8 cellular contexts compared by ENCODE assay signal in genomic region chr1:23344987-23345472, GRCh38. TPM values are rescaled to one million over a fixed set of nuclear protein-coding genes. Genes with fewer than 3 reads are reported as not detected.
DNase-seq lines count a peak whose midpoint lies in the region; ATAC-seq and TF ChIP-seq lines count a peak whose summit lies in the region.

No MANE protein-coding gene starts in this region.

- H3K4me3 ChIP-seq in epithelial cell of esophagus (ENCODE audit: low read length) (peak overlapping the region; percentile 80), osteoblast (ENCODE audit: insufficient read depth, low read length) (peak overlapping the region; percentile 78)

- TF ChIP-seq CTCF in epithelial cell of esophagus (IDR thresholded peaks at IDR 0.05; ENCODE audit: insufficient read depth, low read depth, low read length, missing control alignments), result no peak
- no peak for TF ChIP-seq CTCF in osteoblast (IDR thresholded peaks at IDR 0.05; ENCODE audit: extremely low read depth, low read depth, low read length)

- H3K4me1 Mint-ChIP-seq in T-helper 2 cell treated with Interferon-gamma antibody and Interleukin-4, amounts not matched to agents 5 μg/mL and 100 μg/mL, for 36 hours (ENCODE audit: low read depth), result peaks cover 40% of the 10 kb centered on the region

- peak overlapping the region; percentile 97 for H3K27ac Mint-ChIP-seq in T-helper 2 cell treated with Interferon-gamma antibody and Interleukin-4, amounts not matched to agents 5 μg/mL and 100 μg/mL, for 36 hours

- no peak for DNase-seq in T-helper 2 cell treated with Interferon-gamma antibody and Interleukin-4, amounts not matched to agents 5 μg/mL and 100 μg/mL, for 36 hours (ENCODE audit: low spot score)
- no peak for DNase-seq in T-helper 2 cell
- DNase-seq in RPMI7951 (ENCODE audit: low read depth), result peak; percentile 54
- no peak for DNase-seq in epithelial cell of esophagus (ENCODE audit: low read depth)
- DNase-seq in osteoblast (ENCODE audit: insufficient read length, low spot score, missing footprints), result peak; percentile 76
- no peak for DNase-seq in HPDE6-E6E7 (ENCODE audit: extremely low spot score)
- no peak for DNase-seq in AG20443 (ENCODE audit: low spot score)

- H4K20me1 ChIP-seq in osteoblast (ENCODE audit: insufficient read depth, low read length), result peaks cover 32% of the 10 kb centered on the region

- H2AFZ ChIP-seq in osteoblast (ENCODE audit: low read length), result peak overlapping the region; percentile 90

- H3K27me3 Mint-ChIP-seq in T-helper 2 cell treated with Interferon-gamma antibody and Interleukin-4, amounts not matched to agents 5 μg/mL and 100 μg/mL, for 36 hours (ENCODE audit: low read depth), result no peaks in the 10 kb centered on the region

- H3K79me2 ChIP-seq in osteoblast (ENCODE audit: insufficient read depth, low read length), result peaks cover 38% of the 10 kb centered on the region

- peak overlapping the region; percentile 72 for H3K4me2 ChIP-seq in osteoblast (ENCODE audit: insufficient read depth, low read length)

- no peaks in the 10 kb centered on the region for H3K27me3 ChIP-seq in osteoblast (ENCODE audit: insufficient read depth, low read length)

- no peaks in the 10 kb centered on the region for H3K9me3 Mint-ChIP-seq in T-helper 2 cell treated with Interferon-gamma antibody and Interleukin-4, amounts not matched to agents 5 μg/mL and 100 μg/mL, for 36 hours

- no peaks in the 10 kb centered on the region for H3K36me3 ChIP-seq in osteoblast (ENCODE audit: insufficient read depth, low read length)

- peaks cover 22% of the 10 kb centered on the region for H3K4me1 ChIP-seq in osteoblast (ENCODE audit: insufficient read depth, low read length)

- peaks cover 20% of the 10 kb centered on the region for H3K36me3 Mint-ChIP-seq in T-helper 2 cell treated with Interferon-gamma antibody and Interleukin-4, amounts not matched to agents 5 μg/mL and 100 μg/mL, for 36 hours (ENCODE audit: low read depth)

- no peak for ATAC-seq in GM19023 (IDR thresholded peaks at IDR 0.05; ENCODE audit: unreplicated experiment)

- H3K9me3 ChIP-seq in osteoblast (ENCODE audit: low read depth, low read length), result no peaks in the 10 kb centered on the region

- H3K27ac ChIP-seq in osteoblast (ENCODE audit: low read depth, low read length), result peak overlapping the region; percentile 93

- H3K4me3 Mint-ChIP-seq in T-helper 2 cell treated with Interferon-gamma antibody and Interleukin-4, amounts not matched to agents 5 μg/mL and 100 μg/mL, for 36 hours, result peak overlapping the region; percentile 91

RNA-seq across cellular contexts. Expression of gene HNRNPR, which starts 0.9 kb away (rescaled TPM):
- 136 and 142 TPM in 2 replicates for total RNA-seq in RPMI7951 (2014; rRNA removed; shearing (Covaris generic))
- total RNA-seq in osteoblast, result 69.5 and 70.6 TPM in 2 replicates

RNA-seq across cellular contexts. Expression of gene ZNF436, which starts 24.6 kb away (rescaled TPM):
- total RNA-seq in RPMI7951 (2014; rRNA removed; shearing (Covaris generic)), result 15.7 and 21.1 TPM in 2 replicates
- total RNA-seq in osteoblast, result 32.4 and 32.9 TPM in 2 replicates

Comparison
In these comparisons a context has a peak if more than half of its experiments do, and no peak if none do; other contexts are left out.
1. DNase-seq: peak in RPMI7951 (single experiment) and osteoblast (single experiment); none in T-helper 2 cell treated with Interferon-gamma antibody and Interleukin-4, amounts not matched to agents 5 μg/mL and 100 μg/mL, for 36 hours (single experiment), T-helper 2 cell (0 of 5), epithelial cell of esophagus (single experiment), HPDE6-E6E7 (single experiment) and AG20443 (single experiment).